ENCODE assay signal across 8 cellular contexts in the genomic region with DNA sequence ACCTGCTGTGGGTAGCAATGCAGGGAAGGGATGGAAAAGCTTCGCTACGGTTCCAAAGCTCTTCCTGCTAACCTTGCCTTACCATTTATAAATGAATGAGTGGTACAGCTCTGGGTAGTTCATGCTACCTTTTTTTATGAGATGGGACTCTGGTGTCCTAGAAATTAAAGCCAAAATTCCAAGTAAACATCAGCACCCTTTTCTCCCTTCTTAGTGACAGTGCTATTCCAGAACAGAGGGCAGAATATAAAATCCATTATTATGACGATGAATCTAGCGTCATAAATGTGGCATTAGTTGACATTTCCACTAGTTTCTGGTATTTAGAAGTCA. TPM values are rescaled to one million over a fixed set of nuclear protein-coding genes. Genes with fewer than 3 reads are reported as not detected.
DNase-seq lines count a peak whose midpoint lies in the region; ATAC-seq, FAIRE-seq and TF ChIP-seq lines count a peak whose summit lies in the region.

No MANE protein-coding gene starts in this region.

- H3K4me1 Mint-ChIP-seq in brain: peaks cover 9% of the 10 kb centered on the region

- ATAC-seq in HepG2: no peak
- no peak for ATAC-seq in right lobe of liver
- no peak for ATAC-seq in aorta (ENCODE audit: low FRiP score)

- H3K36me3 ChIP-seq in HepG2 (replicated peaks in 1 of 2; ENCODE audit: control insufficient read depth in 1 of 2, insufficient read depth in 2 of 2, low read length in 2 of 2): no peaks in the 10 kb centered on the region
- no peaks in the 10 kb centered on the region for H3K36me3 ChIP-seq in right lobe of liver
- H3K36me3 ChIP-seq in muscle layer of duodenum (ENCODE audit: control insufficient read depth in 1 of 2, insufficient read depth in 2 of 2, low read length in 2 of 2): peaks cover 3 to 12% of the 10 kb centered on the region in 2 donors
- H3K36me3 ChIP-seq in aorta (ENCODE audit: control insufficient read depth in 1 of 2, insufficient read depth in 2 of 2, low read length in 1 of 2): peaks cover 0 to 2% of the 10 kb centered on the region in 2 donors

- H3K4me3 Mint-ChIP-seq in brain: peak overlapping the region; percentile 91 to 97 (median 91)

- in situ Hi-C loops in HepG2 (cut with HindIII; ENCODE audit: extremely low pct_ligation_motif_present, low pct_unique_long_range_greater_than_20kb): no loop called here

- no peaks in the 10 kb centered on the region for H4K20me1 ChIP-seq in HepG2 (ENCODE audit: insufficient read depth, low read length)

- H3K9me3 Mint-ChIP-seq in brain: no peaks in the 10 kb centered on the region

- H3K27me3 ChIP-seq in HepG2 (ENCODE audit: control insufficient read depth in 1 of 2, insufficient read depth in 2 of 2, low read length in 2 of 2) (no peaks in the 10 kb centered on the region; a peak in 1 of 5 replicates), right lobe of liver (no peaks in the 10 kb centered on the region), muscle layer of duodenum (ENCODE audit: low read depth, low read length) (no peaks in the 10 kb centered on the region), aorta (ENCODE audit: control insufficient read depth in 1 of 2, insufficient read depth in 2 of 2, low read length in 1 of 2) (no peaks in the 10 kb centered on the region)

- H3K27me3 Mint-ChIP-seq in brain: peaks cover 12% of the 10 kb centered on the region

- H2AFZ ChIP-seq in HepG2 (ENCODE audit: low read length): peak overlapping the region; percentile 64

- H3K4me2 ChIP-seq in HepG2 (ENCODE audit: low read depth, low read length): peak overlapping the region; percentile 64

- CTCF ChIA-PET in HepG2 (lab: Yijun Ruan, JAX; ENCODE audit: low intra/inter-chr PET ratio, low total read pairs): no interaction called here

- TF ChIP-seq RAD21 in HepG2 (CRISPR knock-in tag; IDR thresholded peaks at IDR 0.05): no peak

- H3K27ac Mint-ChIP-seq in brain: peak overlapping the region in 1 of 5 experiments; percentile 24

- peaks cover 44% of the 10 kb centered on the region for H3K4me1 ChIP-seq in HepG2 (ENCODE audit: insufficient read depth, low read length)
- H3K4me1 ChIP-seq in right lobe of liver: peaks cover 0 to 9% (median 0%) of the 10 kb centered on the region in 4 donors
- H3K4me1 ChIP-seq in muscle layer of duodenum (ENCODE audit: control insufficient read depth in 1 of 2, insufficient read depth in 2 of 2, low read length in 2 of 2): peaks cover 0 to 10% of the 10 kb centered on the region in 2 donors
- peaks cover 0 to 2% of the 10 kb centered on the region in 2 donors for H3K4me1 ChIP-seq in aorta (ENCODE audit: control insufficient read depth in 1 of 2, insufficient read depth in 2 of 2, low read length in 2 of 2)

- H3K9ac ChIP-seq in HepG2 (ENCODE audit: insufficient read depth, low read depth, low read length): 0 out of 2 replicates have a peak overlapping the region, but pooled peaks have one; percentile 27

- TF ChIP-seq EP300 in HepG2 (IDR thresholded peaks at IDR 0.05; ENCODE audit: low read depth in 2 of 2, low read length in 2 of 2) (no peak), HepG2 (CRISPR knock-in tag; IDR thresholded peaks at IDR 0.05; ENCODE audit: borderline replicate concordance) (no peak)

- no peak for TF ChIP-seq POLR2A in HepG2 (IDR thresholded peaks at IDR 0.05; ENCODE audit: insufficient read depth in 1 of 2, low read depth in 2 of 2, low read length in 2 of 2)
- TF ChIP-seq POLR2A in right lobe of liver (IDR thresholded peaks at IDR 0.05): no peak

- no TSS peak for BruUV-seq in HepG2 (replicated peaks; lab: Mats Ljungman, UMichigan)

- intact Hi-C loops in HepG2 (cut with micrococcal nuclease; ENCODE audit: unreplicated experiment) (loop anchor here (5.0 kb wide), 1 partner anchor 493 kb away; a partner anchor contains a TSS), right lobe of liver (cut with DNase I) (no loop called here), aorta (cut with DNase I) (no loop called here)

- H3K4me3 ChIP-seq in HepG2 (replicated peaks in 1 of 3; ENCODE audit: insufficient read depth in 1 of 3, low read depth in 2 of 3, low read length in 3 of 3) (peak overlapping the region; percentile 33 to 44 (median 41); a peak in 3 of 6 replicates), right lobe of liver (peak overlapping the region in 1 of 3 donors; percentile 85), muscle layer of duodenum (ENCODE audit: low read depth in 1 of 2, low read length in 2 of 2) (peak overlapping the region; percentile 68 to 87), aorta (ENCODE audit: low read length in 2 of 2) (peak overlapping the region; percentile 9 to 73)

- no peak for TF ChIP-seq CTCF in HepG2 (CRISPR knock-in tag; IDR thresholded peaks at IDR 0.05)
- no peak for TF ChIP-seq CTCF in right lobe of liver (IDR thresholded peaks at IDR 0.05)
- no peak for TF ChIP-seq CTCF in brain (conservative IDR thresholded peaks at IDR 0.05)

- DNase-seq in HepG2 (ENCODE audit: low spot score): no peak
- no peak for DNase-seq in right lobe of liver
- DNase-seq in aorta: no peak
- no peak for DNase-seq in GF-D8 (lab: John Stamatoyannopoulos, UW)
- no peak for DNase-seq in ecto neural progenitor cell (ENCODE audit: low spot score)
- no peak for DNase-seq in retina

- H3K27ac ChIP-seq in HepG2 (ENCODE audit: extremely low read length, insufficient read depth, low read length): no peak overlapping the region
- no peak overlapping the region for H3K27ac ChIP-seq in right lobe of liver
- H3K27ac ChIP-seq in muscle layer of duodenum (ENCODE audit: low read length): peak overlapping the region; percentile 54
- no peak overlapping the region for H3K27ac ChIP-seq in aorta (ENCODE audit: low read depth in 1 of 2, low read length in 2 of 2)

- no peak for FAIRE-seq in HepG2 (lab: Jason Lieb, UNC)

- 4% methylated on average over 4 of the region's 4 CpGs for WGBS in HepG2 (ENCODE audit: low lambda C conversion rate)
- 6% methylated on average over 4 of the region's 4 CpGs for WGBS in right lobe of liver (ENCODE audit: insufficient coverage, low coverage, low lambda C conversion rate, missing lambda C conversion rate)
- WGBS in aorta, 2 donors: 10% methylated on average over 4 of the region's 4 CpGs

- POLR2A ChIA-PET in HepG2 (lab: Yijun Ruan, JAX): interaction anchor here (0.7 to 2.0 kb wide), 4 partner anchors 38 to 205 kb away, joined by 3 to 8 read pairs (median 4); a partner anchor contains a TSS

- H3K9me3 ChIP-seq in HepG2 (ENCODE audit: low read length) (no peaks in the 10 kb centered on the region), right lobe of liver (no peaks in the 10 kb centered on the region), muscle layer of duodenum (ENCODE audit: control insufficient read depth in 1 of 2, low read length in 2 of 2) (no peaks in the 10 kb centered on the region), aorta (ENCODE audit: control insufficient read depth, low read length) (no peaks in the 10 kb centered on the region)

- H3K36me3 Mint-ChIP-seq in brain: peaks cover 1% of the 10 kb centered on the region

- H3K79me2 ChIP-seq in HepG2 (ENCODE audit: insufficient read depth, low read length): peaks cover 2% of the 10 kb centered on the region

RNA-seq across cellular contexts. Expression of a gene that starts 0.4 kb away (rescaled TPM):
- total RNA-seq in HepG2 (2016; rRNA removed; fragmentation: Illumina TruSeq; extraction: Trizol) (27.2 and 31.1 TPM in 2 replicates), right lobe of liver (10 to 100 TPM in 1 of 6 experiments, 1 to 10 TPM in 5; 3.5 to 12.0 (median 5.8) TPM), aorta (10 to 100 TPM; 13.5 to 19.9 TPM)
- 36.5 and 46.9 TPM in 2 replicates for total RNA-seq in HepG2 (2016; cell fraction: cytosol; rRNA removed; fragmentation: Illumina TruSeq; extraction: Trizol; ENCODE audit: low read depth)
- total RNA-seq in HepG2 (2016; cell fraction: insoluble cytoplasmic fraction; rRNA removed; fragmentation: Illumina TruSeq; extraction: Trizol): 28.9 and 29.7 TPM in 2 replicates
- total RNA-seq in HepG2 (2016; cell fraction: membrane; rRNA removed; fragmentation: Illumina TruSeq; extraction: Trizol): 54.7 and 55.9 TPM in 2 replicates
- total RNA-seq in HepG2 (2016; cell fraction: nucleus; rRNA removed; fragmentation: Illumina TruSeq; extraction: Trizol): 10.0 and 11.5 TPM in 2 replicates
- polyA plus RNA-seq in HepG2 (2011; rRNA removed) (5.8 and 6.3 TPM in 2 replicates), brain (ENCODE audit: insufficient read depth, low read depth, low replicate concordance) (13.4 TPM), aorta (10 to 100 TPM; 12.5 to 28.4 TPM)
- polyA plus RNA-seq in HepG2 (2011; cell fraction: cytosol; rRNA removed): 1.2 and 1.7 TPM in 2 replicates
- 0.96 and 1.8 TPM in 2 replicates for polyA plus RNA-seq in HepG2 (2011; cell fraction: nucleus; rRNA removed)
- 11.8 and 13.4 TPM in 2 replicates for polyA plus RNA-seq in HepG2 (2012)
- polyA plus RNA-seq in HepG2 (2016; cell fraction: cytosol; fragmentation: Illumina TruSeq; extraction: Trizol; ENCODE audit: low read depth): 88.9 and 123 TPM in 2 replicates
- polyA plus RNA-seq in HepG2 (2016; cell fraction: insoluble cytoplasmic fraction; fragmentation: Illumina TruSeq; extraction: Trizol; ENCODE audit: low read depth): 37.2 and 40.5 TPM in 2 replicates
- 71.3 and 75.6 TPM in 2 replicates for polyA plus RNA-seq in HepG2 (2016; cell fraction: membrane; fragmentation: Illumina TruSeq; extraction: Trizol; ENCODE audit: low read depth)
- 22.8 and 28.1 TPM in 2 replicates for polyA plus RNA-seq in HepG2 (2016; cell fraction: nucleus; fragmentation: Illumina TruSeq; extraction: Trizol; ENCODE audit: insufficient read depth, low read depth)
- 0.98 and 1.5 TPM in 2 replicates for polyA minus RNA-seq in HepG2 (2011; rRNA and poly(A)+ RNA removed; ENCODE audit: low replicate concordance)
- 0.62 and 0.89 TPM in 2 replicates for polyA minus RNA-seq in HepG2 (2011; cell fraction: cytosol; rRNA and poly(A)+ RNA removed)
- polyA minus RNA-seq in HepG2 (2011; cell fraction: nucleus; rRNA and poly(A)+ RNA removed): 9.3 and 12.2 TPM in 2 replicates

RNA-seq across cellular contexts. Expression of a gene that starts 30.2 kb away (rescaled TPM):
- total RNA-seq in HepG2 (2016; rRNA removed; fragmentation: Illumina TruSeq; extraction: Trizol): not detected in 2 replicates
- total RNA-seq in HepG2 (2016; cell fraction: cytosol; rRNA removed; fragmentation: Illumina TruSeq; extraction: Trizol; ENCODE audit: low read depth): not detected in 2 replicates
- total RNA-seq in HepG2 (2016; cell fraction: insoluble cytoplasmic fraction; rRNA removed; fragmentation: Illumina TruSeq; extraction: Trizol): not detected in 2 replicates
- total RNA-seq in HepG2 (2016; cell fraction: membrane; rRNA removed; fragmentation: Illumina TruSeq; extraction: Trizol): not detected in 2 replicates
- total RNA-seq in HepG2 (2016; cell fraction: nucleus; rRNA removed; fragmentation: Illumina TruSeq; extraction: Trizol): not detected in 2 replicates
- not detected in 2 replicates for polyA plus RNA-seq in HepG2 (2011; rRNA removed)
- polyA plus RNA-seq in HepG2 (2011; cell fraction: cytosol; rRNA removed): not detected in 2 replicates
- not detected in 2 replicates for polyA plus RNA-seq in HepG2 (2011; cell fraction: nucleus; rRNA removed)
- not detected in 2 replicates for polyA plus RNA-seq in HepG2 (2012)
- polyA plus RNA-seq in HepG2 (2016; cell fraction: cytosol; fragmentation: Illumina TruSeq; extraction: Trizol; ENCODE audit: low read depth): not detected in 2 replicates
- polyA plus RNA-seq in HepG2 (2016; cell fraction: insoluble cytoplasmic fraction; fragmentation: Illumina TruSeq; extraction: Trizol; ENCODE audit: low read depth): not detected in 2 replicates
- polyA plus RNA-seq in HepG2 (2016; cell fraction: membrane; fragmentation: Illumina TruSeq; extraction: Trizol; ENCODE audit: low read depth): not detected in 2 replicates
- not detected in 2 replicates for polyA plus RNA-seq in HepG2 (2016; cell fraction: nucleus; fragmentation: Illumina TruSeq; extraction: Trizol; ENCODE audit: insufficient read depth, low read depth)
- not detected in 2 replicates for polyA minus RNA-seq in HepG2 (2011; rRNA and poly(A)+ RNA removed; ENCODE audit: low replicate concordance)
- polyA minus RNA-seq in HepG2 (2011; cell fraction: cytosol; rRNA and poly(A)+ RNA removed): not detected in 2 replicates
- polyA minus RNA-seq in HepG2 (2011; cell fraction: nucleus; rRNA and poly(A)+ RNA removed): not detected in 2 replicates
- not detected for total RNA-seq in right lobe of liver
- polyA plus RNA-seq in brain (ENCODE audit: insufficient read depth, low read depth, low replicate concordance): not detected
- total RNA-seq in aorta: not detected
- not detected for polyA plus RNA-seq in aorta
